1 cellular context compared by ENCODE assay signal in genomic region chr1:112625696-112626095, GRCh38.
TF ChIP-seq lines count a peak whose summit lies in the region.

No MANE protein-coding gene starts in this region.

TF ChIP-seq in WTC11, 78 proteins besides CTCF, POLR2A, EP300 and RAD21 (continued from another document):
- TF ChIP-seq PREB (CRISPR knock-in tag; IDR thresholded peaks at IDR 0.05; ENCODE audit: borderline replicate concordance): no peak
- no peak for TF ChIP-seq SOX15 (CRISPR knock-in tag; IDR thresholded peaks at IDR 0.05)
- no peak for TF ChIP-seq KAT7 (CRISPR knock-in tag; IDR thresholded peaks at IDR 0.05; ENCODE audit: borderline replicate concordance)
- no peak for TF ChIP-seq CREM (CRISPR knock-in tag; IDR thresholded peaks at IDR 0.05)
- TF ChIP-seq ZNF121 (CRISPR knock-in tag; IDR thresholded peaks at IDR 0.05): no peak
- no peak for TF ChIP-seq NFYB (CRISPR knock-in tag; conservative IDR thresholded peaks at IDR 0.05; ENCODE audit: low read depth)
- no peak for TF ChIP-seq MLX (CRISPR knock-in tag; IDR thresholded peaks at IDR 0.05)
- TF ChIP-seq TEAD1 (CRISPR knock-in tag; IDR thresholded peaks at IDR 0.05): no peak
- TF ChIP-seq E2F1 (CRISPR knock-in tag; IDR thresholded peaks at IDR 0.05): no peak
- TF ChIP-seq NR1H2 (CRISPR knock-in tag; IDR thresholded peaks at IDR 0.05): no peak
- TF ChIP-seq ZNF281 (CRISPR knock-in tag; IDR thresholded peaks at IDR 0.05): no peak
- TF ChIP-seq ELF4 (CRISPR knock-in tag; IDR thresholded peaks at IDR 0.05; ENCODE audit: low read depth): no peak
